Comparison of ENCODE assay signal across 8 cellular contexts in the genomic region with DNA sequence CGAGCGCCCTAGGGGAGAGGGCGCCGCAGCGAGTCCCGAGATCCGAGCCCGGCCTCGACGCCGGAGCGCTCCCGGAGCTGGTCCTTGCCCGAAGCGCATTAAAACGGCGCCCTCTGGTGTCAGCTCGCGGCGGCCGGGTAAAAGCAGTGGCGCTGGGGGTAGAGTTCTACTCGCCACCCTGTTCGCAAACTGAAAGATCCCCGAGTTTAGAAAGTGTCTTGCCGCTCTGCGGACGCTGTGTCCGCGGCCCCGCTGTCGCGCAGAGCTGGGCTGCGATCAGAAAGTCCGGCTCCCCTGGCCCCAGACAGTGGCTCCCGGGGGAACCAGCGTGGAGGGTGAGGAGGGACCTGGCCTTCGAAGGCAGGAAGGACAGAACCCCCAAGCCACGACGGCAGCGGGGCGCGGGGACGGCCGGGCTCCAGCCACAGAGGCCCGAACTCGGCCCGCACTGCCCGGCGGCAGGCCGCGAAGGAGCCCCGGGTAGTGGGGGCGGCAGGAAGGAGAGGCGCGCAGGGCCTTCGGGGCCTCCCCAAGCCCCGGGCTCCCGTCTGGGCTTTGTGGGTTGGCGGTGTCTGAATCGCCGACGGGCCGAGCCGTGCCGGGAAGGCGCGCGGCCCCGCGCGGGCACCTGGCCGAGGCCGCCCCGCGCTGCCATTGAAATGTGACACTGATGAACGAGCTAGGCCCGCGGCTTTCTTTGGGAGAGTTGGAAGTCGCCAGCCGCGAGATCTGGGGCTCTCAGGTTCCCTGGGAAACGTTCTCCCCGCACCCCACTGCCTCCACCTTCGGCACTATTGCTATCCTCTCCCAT. TPM values are rescaled to one million over a fixed set of nuclear protein-coding genes. Genes with fewer than 3 reads are reported as not detected.
DNase-seq lines count a peak whose midpoint lies in the region; ATAC-seq, FAIRE-seq and TF ChIP-seq lines count a peak whose summit lies in the region.

No MANE protein-coding gene starts in this region.

- TF ChIP-seq CTCF in Panc1 (IDR thresholded peaks at IDR 0.05) (peak; percentile 93), foreskin fibroblast (IDR thresholded peaks at IDR 0.05; ENCODE audit: low read depth, low read length) (peak; percentile 84), neural cell (IDR thresholded peaks at IDR 0.05; ENCODE audit: poor library complexity, severe bottlenecking) (peak; percentile 64)

- H3K4me3 ChIP-seq in Panc1 (ENCODE audit: low read depth in 2 of 2, low read length in 2 of 2) (peak overlapping the region; percentile 16 to 44), foreskin fibroblast (ENCODE audit: low read depth in 1 of 2, low read length in 2 of 2) (peak overlapping the region; percentile 41 to 53), neural cell (ENCODE audit: low read length) (peak overlapping the region; percentile 42)

- H3K4me2 ChIP-seq in neural cell (ENCODE audit: low read length): no peak overlapping the region

- no TSS peak for BruUV-seq in Panc1 (replicated peaks; lab: Mats Ljungman, UMichigan)

- H3K27ac ChIP-seq in Panc1 (ENCODE audit: low read length) (no peak overlapping the region), neural cell (ENCODE audit: low read length) (no peak overlapping the region)

- intact Hi-C loops in Panc1 (cut with micrococcal nuclease; ENCODE audit: unreplicated experiment): loop anchor here (2.0 to 5.0 kb wide), 4 partner anchors 64 to 1066 kb away; no protein-coding TSS in a partner anchor

- H3K9me2 ChIP-seq in neural cell (ENCODE audit: insufficient read depth, low read length): no peaks in the 10 kb centered on the region

- H3K9ac ChIP-seq in neural cell (ENCODE audit: low read length): no peak overlapping the region

- DNase-seq in GM12891 (ENCODE audit: insufficient read length, low spot score): peak; percentile 51
- no peak for DNase-seq in Panc1 (ENCODE audit: low read depth, low spot score)
- peak; percentile 82 for DNase-seq in activated gamma-delta T cell treated with Interleukin-2 at 50 U/mL for 16 hours
- DNase-seq in foreskin fibroblast: peak; percentile 67 to 91
- DNase-seq in stimulated activated naive CD8-positive, alpha-beta T cell treated with anti-CD3 and anti-CD28 coated beads, Interleukin-15, Interleukin-2, amounts not matched to agents 100 U/mL and 50 U/mL, for 24 hours: peak; percentile 92

- FAIRE-seq in GM12891 (lab: Jason Lieb, UNC): peak; percentile 20

- no peaks in the 10 kb centered on the region for H3K4me1 ChIP-seq in Panc1 (ENCODE audit: control insufficient read depth, insufficient read depth, low read length)

- H3K9me3 ChIP-seq in Panc1 (ENCODE audit: control insufficient read depth, insufficient read depth, low read depth, low read length): no peaks in the 10 kb centered on the region
- no peaks in the 10 kb centered on the region for H3K9me3 ChIP-seq in neural cell (ENCODE audit: low read length)

- H3K36me3 ChIP-seq in Panc1 (ENCODE audit: control insufficient read depth, insufficient read depth, low read length) (no peaks in the 10 kb centered on the region), neural cell (ENCODE audit: insufficient read depth, low read length) (no peaks in the 10 kb centered on the region)

- POLR2A ChIA-PET in Panc1 (lab: Charles Lee): interaction anchor here (0.5 kb wide), 1 partner anchor 344 kb away, joined by 6 read pairs; no protein-coding TSS in a partner anchor

- in situ Hi-C loops in Panc1 (cut with HindIII; ENCODE audit: low pct_unique_long_range_greater_than_20kb, low sequenced_read_pairs): no loop called here

- CTCF ChIA-PET in Panc1 (lab: Charles Lee): interaction anchor here (0.6 to 2.1 kb wide), 6 partner anchors 51 to 1072 kb away, joined by 3 to 13 read pairs (median 6); no protein-coding TSS in a partner anchor

- H4K20me1 ChIP-seq in neural cell (ENCODE audit: insufficient read depth): no peaks in the 10 kb centered on the region

- no peaks in the 10 kb centered on the region for H3K79me2 ChIP-seq in neural cell (replicated peaks; ENCODE audit: insufficient read depth, low read length)

- ATAC-seq in HG03457 (IDR thresholded peaks at IDR 0.05; ENCODE audit: unreplicated experiment) (peak; percentile 82), Panc1 (peak; percentile 99), HG02938 (IDR thresholded peaks at IDR 0.05; ENCODE audit: unreplicated experiment) (no peak)
- ATAC-seq in stimulated activated naive CD8-positive, alpha-beta T cell treated with anti-CD3 and anti-CD28 coated beads, Interleukin-15, Interleukin-2, amounts not matched to agents 100 U/mL and 50 U/mL, for 24 hours: peak; percentile 90

- TF ChIP-seq POLR2A in GM12891 (IDR thresholded peaks at IDR 0.05; ENCODE audit: low read depth, low read length): no peak

- H3F3A ChIP-seq in neural cell (ENCODE audit: insufficient read depth, low read length, poor library complexity, severe bottlenecking): no peaks in the 10 kb centered on the region

- TF ChIP-seq EP300 in neural cell (conservative IDR thresholded peaks at IDR 0.05; ENCODE audit: poor library complexity, severe bottlenecking): no peak

- peak; percentile 56 for TF ChIP-seq RAD21 in neural cell (conservative IDR thresholded peaks at IDR 0.05)

- no peak overlapping the region for H2AFZ ChIP-seq in neural cell (ENCODE audit: low read depth, low read length)

- H3K27me3 ChIP-seq in Panc1 (ENCODE audit: control insufficient read depth, insufficient read depth, low read length) (peaks cover 4% of the 10 kb centered on the region; the same call in 1 of the 2 replicates), neural cell (ENCODE audit: insufficient read depth, low read depth, low read length) (peaks cover 28% of the 10 kb centered on the region)

TF ChIP-seq in GM12891, 5 proteins besides CTCF, POLR2A, EP300 and RAD21:
- TF ChIP-seq TAF1 (IDR thresholded peaks at IDR 0.05; ENCODE audit: low read depth, low read length) (no peak), POU2F2 (IDR thresholded peaks at IDR 0.05; ENCODE audit: low read depth, low read length) (no peak), SPI1 (IDR thresholded peaks at IDR 0.05; ENCODE audit: low read depth, low read length) (no peak), POLR2AphosphoS5 (IDR thresholded peaks at IDR 0.05; ENCODE audit: low read depth, low read length) (no peak), PAX5 (IDR thresholded peaks at IDR 0.05; ENCODE audit: insufficient read depth, low read length, severe bottlenecking) (no peak)

TF ChIP-seq in neural cell, 6 proteins besides CTCF, POLR2A, EP300 and RAD21:
- TF ChIP-seq SMC3 (conservative IDR thresholded peaks at IDR 0.05; ENCODE audit: poor library complexity) (peak; percentile 72), TAF1 (IDR thresholded peaks at IDR 0.05; ENCODE audit: low read depth) (no peak)
TF ChIP-seq in neural cell: peak in this region for 1.

RNA-seq across cellular contexts. Expression of a gene that starts 39.1 kb away (rescaled TPM):
- not detected for polyA plus RNA-seq in GM12891 (2012; ENCODE audit: low read depth, missing spikeins)
- 20.9 TPM for total RNA-seq in Panc1 (2021; ENCODE audit: unreplicated experiment)
- polyA plus RNA-seq in Panc1 (2012; ENCODE audit: insufficient read length): 6.6 TPM
- 0.47 TPM in 1 of 2 replicates, not detected in the other for polyA plus RNA-seq in neural cell
- polyA minus RNA-seq in neural cell: 0.24 and 1.4 TPM in 2 replicates
